Comparison of ENCODE assay signal across 17 cellular contexts in genomic region chr2:170932166-170932565, GRCh38. TPM values are rescaled to one million over a fixed set of nuclear protein-coding genes. Genes with fewer than 3 reads are reported as not detected.
DNase-seq lines count a peak whose midpoint lies in the region; ATAC-seq, FAIRE-seq and TF ChIP-seq lines count a peak whose summit lies in the region.
"Had no signal": no experiment of that assay in that cellular context is flagged by ENCODE, and none has a peak within 500 bp of the region (broad histone marks: within the 10 kb centered on the region; RNA-seq: fewer than 3 reads in every experiment).

No MANE protein-coding gene starts in this region.

- H3K27ac ChIP-seq in smooth muscle cell (ENCODE audit: low read depth), result no peak overlapping the region
- H3K27ac ChIP-seq in kidney (ENCODE audit: low read depth in 2 of 2, low read length in 2 of 2), result no peak overlapping the region
- no peak overlapping the region for H3K27ac ChIP-seq in testis
- H3K27ac ChIP-seq: cardiac muscle cell, pancreas, RWPE1, thoracic aorta had no signal

- H3K36me3 Mint-ChIP-seq in natural killer cell treated with Interleukin-12 subunit alpha and Interleukin-12 subunit beta and Interleukin-15 and Interleukin-18, amount 100 ng/mL, for 72 hours, result peaks cover 11% of the 10 kb centered on the region
- H3K36me3 Mint-ChIP-seq in natural killer cell, result no peaks in the 10 kb centered on the region
- peaks cover 30% of the 10 kb centered on the region for H3K36me3 Mint-ChIP-seq in brain

- peak overlapping the region; percentile 96 for H3K4me2 ChIP-seq in smooth muscle cell

- peaks cover 74% of the 10 kb centered on the region for H4K20me1 ChIP-seq in smooth muscle cell (ENCODE audit: low read depth)

- H3K9ac ChIP-seq in smooth muscle cell (ENCODE audit: low read depth) (no peak overlapping the region), kidney (ENCODE audit: low read length in 2 of 2) (no peak overlapping the region)

- H3K27ac Mint-ChIP-seq in natural killer cell treated with Interleukin-12 subunit alpha and Interleukin-12 subunit beta and Interleukin-15 and Interleukin-18, amount 100 ng/mL, for 72 hours, result no peak overlapping the region
- H3K27ac Mint-ChIP-seq in natural killer cell (no peak overlapping the region), brain (peak overlapping the region in 1 of 5 experiments; percentile 43)

- no peak for FAIRE-seq in kidney (lab: Jason Lieb, UNC)
- FAIRE-seq: pancreas had no signal

- H3K4me1 Mint-ChIP-seq in natural killer cell treated with Interleukin-12 subunit alpha and Interleukin-12 subunit beta and Interleukin-15 and Interleukin-18, amount 100 ng/mL, for 72 hours (ENCODE audit: low read depth in 2 of 2), result peaks cover 33 to 37% of the 10 kb centered on the region in 2 donors
- H3K4me1 Mint-ChIP-seq in natural killer cell, result peaks cover 45 to 47% of the 10 kb centered on the region in 2 donors
- H3K4me1 Mint-ChIP-seq in brain, result peaks cover 71% of the 10 kb centered on the region

- H3K27me3 ChIP-seq in smooth muscle cell (ENCODE audit: low read depth) (no peaks in the 10 kb centered on the region), testis (no peaks in the 10 kb centered on the region)
- H3K27me3 ChIP-seq: cardiac muscle cell, pancreas had no signal

- no peak for TF ChIP-seq POLR2A in testis (IDR thresholded peaks at IDR 0.05)

- no peaks in the 10 kb centered on the region for H3K36me3 ChIP-seq in smooth muscle cell (ENCODE audit: low read depth)
- no peaks in the 10 kb centered on the region for H3K36me3 ChIP-seq in kidney (ENCODE audit: control insufficient read depth in 1 of 2, insufficient read depth in 2 of 2, low read length in 2 of 2)
- no peaks in the 10 kb centered on the region for H3K36me3 ChIP-seq in testis (ENCODE audit: low read depth, missing control alignments)
- H3K36me3 ChIP-seq: cardiac muscle cell, pancreas, thoracic aorta had no signal

- H2AFZ ChIP-seq in smooth muscle cell (ENCODE audit: low read depth), result no peak overlapping the region

- no peaks in the 10 kb centered on the region for H3K9me3 ChIP-seq in smooth muscle cell (replicated peaks; ENCODE audit: low read depth)
- H3K9me3 ChIP-seq in kidney (ENCODE audit: control insufficient read depth in 1 of 2, low read length in 2 of 2), result no peaks in the 10 kb centered on the region
- no peaks in the 10 kb centered on the region for H3K9me3 ChIP-seq in testis
- H3K9me3 ChIP-seq: pancreas, thoracic aorta had no signal

- H3K4me3 Mint-ChIP-seq in natural killer cell treated with Interleukin-12 subunit alpha and Interleukin-12 subunit beta and Interleukin-15 and Interleukin-18, amount 100 ng/mL, for 72 hours, result peak overlapping the region; percentile 15
- H3K4me3 Mint-ChIP-seq in natural killer cell, result no peak overlapping the region
- peak overlapping the region; percentile 65 to 94 (median 70) for H3K4me3 Mint-ChIP-seq in brain

- peaks cover 8% of the 10 kb centered on the region for H3F3A ChIP-seq in smooth muscle cell (ENCODE audit: low read depth)

- 86% methylated on average over 1 of the region's 1 CpG for WGBS in smooth muscle cell (ENCODE audit: low lambda C conversion rate)
- WGBS in testis, 2 donors, result 43 to 54% methylated on average over 1 of the region's 1 CpG

- no peak overlapping the region for H3K4me3 ChIP-seq in smooth muscle cell
- H3K4me3 ChIP-seq in kidney (ENCODE audit: low read length in 2 of 2), result no peak overlapping the region
- no peak overlapping the region for H3K4me3 ChIP-seq in testis
- H3K4me3 ChIP-seq: cardiac muscle cell, thoracic aorta had no signal

- H3K9me3 Mint-ChIP-seq in natural killer cell treated with Interleukin-12 subunit alpha and Interleukin-12 subunit beta and Interleukin-15 and Interleukin-18, amount 100 ng/mL, for 72 hours, result no peaks in the 10 kb centered on the region
- H3K9me3 Mint-ChIP-seq in natural killer cell, result no peaks in the 10 kb centered on the region
- H3K9me3 Mint-ChIP-seq in brain, result peaks cover 0 to 4% (median 0%) of the 10 kb centered on the region in 5 experiments

- intact Hi-C loops in natural killer cell (cut with micrococcal nuclease), result no loop called here
- intact Hi-C loops in kidney (cut with DNase I), result no loop called here
- intact Hi-C loops in testis (cut with DNase I; ENCODE audit: low total_unique reads), result no loop called here

- no peak for ATAC-seq in natural killer cell treated with Interleukin-12 subunit alpha and Interleukin-12 subunit beta and Interleukin-15 and Interleukin-18, amount 100 ng/mL, for 72 hours
- ATAC-seq in natural killer cell (no peak), HG02798 (IDR thresholded peaks at IDR 0.05; ENCODE audit: poor library complexity, unreplicated experiment) (no peak)
- ATAC-seq: pancreas had no signal

- peaks cover 25% of the 10 kb centered on the region for H3K4me1 ChIP-seq in smooth muscle cell (ENCODE audit: low read depth)
- H3K4me1 ChIP-seq in kidney (ENCODE audit: control insufficient read depth in 1 of 2, insufficient read depth in 1 of 2, low read depth in 1 of 2, low read length in 2 of 2), result peaks cover 7 to 12% of the 10 kb centered on the region in 2 donors
- peaks cover 15% of the 10 kb centered on the region for H3K4me1 ChIP-seq in testis

- no peak for TF ChIP-seq CTCF in natural killer cell (IDR thresholded peaks at IDR 0.05)
- no peak for TF ChIP-seq CTCF in brain (conservative IDR thresholded peaks at IDR 0.05)
- no peak for TF ChIP-seq CTCF in smooth muscle cell (IDR thresholded peaks at IDR 0.05; ENCODE audit: borderline replicate concordance, insufficient read depth, poor library complexity, severe bottlenecking)
- no peak for TF ChIP-seq CTCF in kidney (IDR thresholded peaks at IDR 0.05; ENCODE audit: borderline replicate concordance, extremely low read depth, insufficient read depth)
- TF ChIP-seq CTCF in testis (IDR thresholded peaks at IDR 0.05), result no peak

- H3K79me2 ChIP-seq in smooth muscle cell (ENCODE audit: low read depth), result peaks cover 81% of the 10 kb centered on the region

- no peak for DNase-seq in natural killer cell treated with Interleukin-12 subunit alpha and Interleukin-12 subunit beta and Interleukin-15 and Interleukin-18, amount 100 ng/mL, for 72 hours (ENCODE audit: low spot score)
- DNase-seq in natural killer cell (no peak), NCI-H69 (lab: John Stamatoyannopoulos, UW) (peak; percentile 2), smooth muscle cell (lab: John Stamatoyannopoulos, UW; ENCODE audit: unreplicated experiment) (no peak), kidney (no peak), testis (no peak)
- DNase-seq: DMS53; effector CD8-positive, alpha-beta T cell; IMR-90; NCI-H1092; pancreas; stimulated activated CD4-positive, alpha-beta T cell treated with anti-CD3 and anti-CD28 coated beads, Interleukin-2, amount 100 ng/mL, for 48 hours had no signal

- H3K27me3 Mint-ChIP-seq in natural killer cell treated with Interleukin-12 subunit alpha and Interleukin-12 subunit beta and Interleukin-15 and Interleukin-18, amount 100 ng/mL, for 72 hours, result no peaks in the 10 kb centered on the region
- H3K27me3 Mint-ChIP-seq in natural killer cell (ENCODE audit: low read depth in 2 of 2) (no peaks in the 10 kb centered on the region), brain (peaks cover 6% of the 10 kb centered on the region)

RNA-seq across cellular contexts. Expression of gene GORASP2, which starts 3.1 kb away (rescaled TPM):
- total RNA-seq in natural killer cell treated with Interleukin-12 subunit alpha and Interleukin-12 subunit beta and Interleukin-15 and Interleukin-18, amount 100 ng/mL, for 72 hours, result 10 to 100 TPM; 64.3 to 99.0 TPM
- total RNA-seq in natural killer cell, result 10 to 100 TPM; 75.3 to 94.5 (median 80.3) TPM
- 64.6 TPM for polyA plus RNA-seq in brain (ENCODE audit: insufficient read depth, low read depth, low replicate concordance)
- total RNA-seq in smooth muscle cell, result 66.2 and 76.4 TPM in 2 replicates
- polyA plus RNA-seq in smooth muscle cell, result 123 and 125 TPM in 2 replicates
- total RNA-seq in kidney, result 70.4 TPM
- 40.4 TPM for polyA plus RNA-seq in kidney (ENCODE audit: insufficient read depth, low read depth, low replicate concordance)
- 10 to 100 TPM; 67.2 to 67.3 TPM for total RNA-seq in testis
- 119 TPM for polyA plus RNA-seq in testis (ENCODE audit: insufficient read depth, low read depth, low replicate concordance)
